Comparison of ENCODE assay signal across 24 cellular contexts in the genomic region with DNA sequence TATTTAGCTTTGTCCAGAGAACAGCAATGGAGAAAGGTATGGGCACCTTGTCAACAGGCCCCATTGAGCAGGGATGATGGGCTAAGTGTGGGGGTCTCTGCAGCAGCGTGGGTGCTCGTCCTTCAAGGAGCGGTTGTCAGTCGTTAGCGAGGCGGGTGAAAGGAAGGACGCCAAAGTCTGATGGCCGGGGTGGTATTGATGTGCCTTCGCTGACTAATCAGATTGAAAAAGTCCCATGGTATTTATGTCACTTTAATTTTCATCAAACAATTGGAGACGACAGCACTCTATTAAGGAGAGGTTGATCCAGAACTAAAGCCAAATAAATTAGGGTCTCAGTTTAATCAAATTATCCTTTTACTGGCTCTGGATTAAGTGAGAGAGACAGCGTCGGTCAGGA. TPM values are rescaled to one million over a fixed set of nuclear protein-coding genes. Genes with fewer than 3 reads are reported as not detected.
DNase-seq lines count a peak whose midpoint lies in the region; FAIRE-seq and TF ChIP-seq lines count a peak whose summit lies in the region.
"Had no signal": no experiment of that assay in that cellular context is flagged by ENCODE, and none has a peak within 500 bp of the region (broad histone marks: within the 10 kb centered on the region; RNA-seq: fewer than 3 reads in every experiment).

No MANE protein-coding gene starts in this region.

- H3K14ac ChIP-seq in trophoblast cell (ENCODE audit: low read length): no peak overlapping the region

- peaks cover 50% of the 10 kb centered on the region for H3K36me3 ChIP-seq in ACC112 (ENCODE audit: insufficient read depth, low read length)
- H3K36me3 ChIP-seq in BE2C: no peaks in the 10 kb centered on the region
- no peaks in the 10 kb centered on the region for H3K36me3 ChIP-seq in astrocyte (ENCODE audit: insufficient read depth, low read length)
- H3K36me3 ChIP-seq in trophoblast cell (ENCODE audit: control insufficient read depth in 1 of 2, insufficient read depth in 2 of 2, low read length in 2 of 2): peaks cover 2 to 3% of the 10 kb centered on the region in 2 experiments

- H3K9me3 ChIP-seq in BE2C (no peaks in the 10 kb centered on the region), astrocyte (ENCODE audit: insufficient read depth, low read depth, low read length) (no peaks in the 10 kb centered on the region), trophoblast cell (ENCODE audit: insufficient read depth, low read depth, low read length) (no peaks in the 10 kb centered on the region)
- H3K9me3 ChIP-seq: BLaER1 had no signal

- H4K8ac ChIP-seq in trophoblast cell (ENCODE audit: low read depth, low read length): no peak overlapping the region

- H3K9me3 Mint-ChIP-seq in astrocyte (ENCODE audit: unreplicated experiment): no peaks in the 10 kb centered on the region
- H3K9me3 Mint-ChIP-seq: CD4-positive, alpha-beta memory T cell; HFFc6 had no signal

- no peak overlapping the region for H4K91ac ChIP-seq in trophoblast cell (ENCODE audit: low read depth, low read length)

- H3K27ac ChIP-seq in ACC112 (ENCODE audit: low read depth, low read length) (peak overlapping the region; percentile 76; the same call in 1 of the 2 replicates), astrocyte (ENCODE audit: low read depth, low read length) (no peak overlapping the region), trophoblast cell (ENCODE audit: low read depth, low read length) (no peak overlapping the region)
- H3K27ac ChIP-seq: BLaER1 had no signal

- H3K4me1 Mint-ChIP-seq in astrocyte (ENCODE audit: low read depth, unreplicated experiment): peaks cover 6% of the 10 kb centered on the region

- TF ChIP-seq CTCF in BE2C (IDR thresholded peaks at IDR 0.05; ENCODE audit: low read depth, low read length): no peak
- TF ChIP-seq CTCF in astrocyte (IDR thresholded peaks at IDR 0.05; ENCODE audit: insufficient read depth, low read depth, low read length): no peak

- H3K27me3 ChIP-seq in ACC112 (ENCODE audit: insufficient read depth, low read length) (no peaks in the 10 kb centered on the region), BE2C (no peaks in the 10 kb centered on the region), astrocyte (ENCODE audit: insufficient read depth, low read length) (no peaks in the 10 kb centered on the region), trophoblast cell (ENCODE audit: insufficient read depth, low read length) (no peaks in the 10 kb centered on the region)
- H3K27me3 ChIP-seq: BLaER1 had no signal

- H2AFZ ChIP-seq in ACC112 (ENCODE audit: low read length, unreplicated experiment): no peak overlapping the region
- H2AFZ ChIP-seq in astrocyte (ENCODE audit: low read depth, low read length): no peak overlapping the region
- no peak overlapping the region for H2AFZ ChIP-seq in trophoblast cell (ENCODE audit: insufficient read depth, low read length, poor library complexity)

- peak overlapping the region; percentile 48 for H3K27ac Mint-ChIP-seq in astrocyte (ENCODE audit: unreplicated experiment)
- H3K27ac Mint-ChIP-seq: CD14-positive monocyte, HFFc6 had no signal

- H3K4me3 ChIP-seq in ACC112 (ENCODE audit: low read depth, low read length) (no peak overlapping the region), BE2C (ENCODE audit: low read depth, low read length) (peak overlapping the region; percentile 19; the same call in 1 of the 2 replicates), astrocyte (ENCODE audit: insufficient read depth, low read depth, low read length) (no peak overlapping the region), trophoblast cell (ENCODE audit: low read depth, low read length) (no peak overlapping the region)
- H3K4me3 ChIP-seq: BLaER1, K562 had no signal

- no peak overlapping the region for H2BK12ac ChIP-seq in trophoblast cell (ENCODE audit: low read length)

- H3K4me2 ChIP-seq in astrocyte (ENCODE audit: low read length) (no peak overlapping the region), trophoblast cell (ENCODE audit: low read length) (no peak overlapping the region)
- H3K4me2 ChIP-seq: BLaER1 had no signal

- peak overlapping the region; percentile 40 for H3K4me3 Mint-ChIP-seq in astrocyte (ENCODE audit: unreplicated experiment)
- H3K4me3 Mint-ChIP-seq: CD14-positive monocyte; CD4-positive, alpha-beta memory T cell; HFFc6 had no signal

- no peak for FAIRE-seq in astrocyte (lab: Jason Lieb, UNC)
- FAIRE-seq: A204.1, GM12891, HTR-8/SVneo, K562 had no signal

- H2BK120ac ChIP-seq in trophoblast cell (ENCODE audit: insufficient read depth, low read length, poor library complexity): peak overlapping the region; percentile 2

- H3K79me1 ChIP-seq in trophoblast cell (ENCODE audit: low read length): no peaks in the 10 kb centered on the region

- H2AK5ac ChIP-seq in trophoblast cell (ENCODE audit: low read length): no peak overlapping the region

- no peak overlapping the region for H4K12ac ChIP-seq in trophoblast cell (ENCODE audit: low read depth, low read length)

- H3K79me2 ChIP-seq in ACC112 (ENCODE audit: control insufficient read depth, insufficient read depth, low read length, unreplicated experiment): peaks cover 25% of the 10 kb centered on the region
- no peaks in the 10 kb centered on the region for H3K79me2 ChIP-seq in astrocyte (ENCODE audit: insufficient read depth, low read length)
- H3K79me2 ChIP-seq in trophoblast cell (ENCODE audit: control insufficient read depth, insufficient read depth, low read length, poor library complexity): no peaks in the 10 kb centered on the region

- H4K20me1 ChIP-seq in astrocyte (ENCODE audit: insufficient read depth, low read length): no peaks in the 10 kb centered on the region
- H4K20me1 ChIP-seq: BLaER1 had no signal

- H3K27me3 Mint-ChIP-seq in astrocyte (ENCODE audit: low read depth, unreplicated experiment): no peaks in the 10 kb centered on the region
- H3K27me3 Mint-ChIP-seq: CD4-positive, alpha-beta memory T cell had no signal

- H3K4me1 ChIP-seq in ACC112 (ENCODE audit: control insufficient read depth, insufficient read depth, low read length, unreplicated experiment) (peaks cover 30% of the 10 kb centered on the region), BE2C (peaks cover 13% of the 10 kb centered on the region), astrocyte (ENCODE audit: insufficient read depth, low read length) (peaks cover 6% of the 10 kb centered on the region), trophoblast cell (ENCODE audit: control insufficient read depth in 1 of 2, insufficient read depth in 2 of 2, low read length in 2 of 2) (peaks cover 3% of the 10 kb centered on the region in 2 experiments)

- no peak overlapping the region for H2BK5ac ChIP-seq in trophoblast cell (ENCODE audit: low read depth, low read length, poor library complexity)

- peaks cover 3% of the 10 kb centered on the region for H3K36me3 Mint-ChIP-seq in astrocyte (ENCODE audit: low read depth, unreplicated experiment)

- H3K4ac ChIP-seq in trophoblast cell (ENCODE audit: low read depth, low read length): no peak overlapping the region

- WGBS in trophoblast cell (ENCODE audit: extremely low coverage, insufficient coverage, insufficient read length): no CpG with 5 or more reads among the region's 12 CpGs

- no peak overlapping the region for H3K18ac ChIP-seq in trophoblast cell (ENCODE audit: low read length)

- H3K23ac ChIP-seq in trophoblast cell (ENCODE audit: low read length): no peak overlapping the region

- DNase-seq in BE2C: no peak
- DNase-seq in astrocyte (ENCODE audit: low read depth): no peak
- DNase-seq in trophoblast cell: no peak
- no peak for DNase-seq in COLO829 (ENCODE audit: low spot score)
- DNase-seq in germinal center (ENCODE audit: low spot score): no peak
- no peak for DNase-seq in activated CD4-positive, alpha-beta T cell treated with anti-CD3 and anti-CD28 coated beads, Interleukin-2, amount 50 U/mL, for 1 hour
- DNase-seq: AML-193; CD4-positive, alpha-beta memory T cell; DMS 273 treated with DMSO at 0.1 percent for 48 hours; DMS53; DND-41; EL; GOT3; H7; HFFc6; IMR-90 had no signal

- H3K9ac ChIP-seq in astrocyte (ENCODE audit: low read length): no peak overlapping the region
- H3K9ac ChIP-seq in trophoblast cell (ENCODE audit: low read length): no peak overlapping the region
- H3K9ac ChIP-seq: BLaER1 had no signal

RNA-seq across cellular contexts. Expression of a gene that starts 9.6 kb away (rescaled TPM):
- polyA plus RNA-seq in BE2C (2012; ENCODE audit: insufficient read depth, insufficient read length, low read depth): 14.5 TPM
- total RNA-seq in astrocyte: 21.8 and 25.4 TPM in 2 replicates
- polyA plus RNA-seq in trophoblast cell (2013): 41.3 and 42.2 TPM in 2 replicates
- total RNA-seq: G401 had no signal

RNA-seq across cellular contexts. Expression of a gene that starts 14.4 kb away (rescaled TPM):
- polyA plus RNA-seq in BE2C (2012; ENCODE audit: insufficient read depth, insufficient read length, low read depth): 36.6 TPM
- total RNA-seq in astrocyte: 10.5 and 12.0 TPM in 2 replicates
- polyA plus RNA-seq in trophoblast cell (2013): 6.5 and 7.2 TPM in 2 replicates
